Comparison of ENCODE assay signal across 8 cellular contexts in genomic region chr6:124962617-124963415, GRCh38. TPM values are rescaled to one million over a fixed set of nuclear protein-coding genes. Genes with fewer than 3 reads are reported as not detected.
DNase-seq lines count a peak whose midpoint lies in the region; ATAC-seq and TF ChIP-seq lines count a peak whose summit lies in the region.

No MANE protein-coding gene starts in this region.

- ATAC-seq in upper lobe of right lung, result peak; percentile 69
- ATAC-seq in HG03159 (IDR thresholded peaks at IDR 0.05; ENCODE audit: unreplicated experiment), result no peak

- H3K36me3 ChIP-seq in HEK293 (ENCODE audit: control insufficient read depth in 2 of 2, insufficient read depth in 1 of 2, low read length in 2 of 2), result peaks cover 1 to 7% of the 10 kb centered on the region in 2 experiments; a peak in 2 of 3 replicates
- H3K36me3 ChIP-seq in WERI-Rb-1, result peaks cover 33% of the 10 kb centered on the region
- H3K36me3 ChIP-seq in fibroblast of lung (ENCODE audit: control insufficient read depth, insufficient read depth, low read length), result no peaks in the 10 kb centered on the region
- no peaks in the 10 kb centered on the region for H3K36me3 ChIP-seq in mucosa of stomach (ENCODE audit: control insufficient read depth, insufficient read depth, low read length)
- no peaks in the 10 kb centered on the region for H3K36me3 ChIP-seq in upper lobe of right lung

- peak overlapping the region; percentile 89 for H3K4me3 ChIP-seq in HEK293 (ENCODE audit: low read depth, low read length)
- H3K4me3 ChIP-seq in WERI-Rb-1 (ENCODE audit: low read depth, low read length), result peak overlapping the region; percentile 89
- peak overlapping the region; percentile 67 to 85 (median 82) for H3K4me3 ChIP-seq in fibroblast of lung (replicated peaks in 1 of 4; ENCODE audit: control extremely low read depth in 1 of 4, insufficient read depth in 1 of 4, low read depth in 3 of 4, low read length in 4 of 4)
- H3K4me3 ChIP-seq in mucosa of stomach (ENCODE audit: low read length), result peak overlapping the region; percentile 5
- H3K4me3 ChIP-seq in upper lobe of right lung, result peak overlapping the region; percentile 84

- peak overlapping the region; percentile 59 for H2AFZ ChIP-seq in fibroblast of lung (ENCODE audit: low read length)

- peaks cover 41% of the 10 kb centered on the region for H3K79me2 ChIP-seq in fibroblast of lung (ENCODE audit: control insufficient read depth, insufficient read depth, low read length)

- no peaks in the 10 kb centered on the region for H3K9me3 ChIP-seq in HEK293 (ENCODE audit: control insufficient read depth, insufficient read depth, low read depth, low read length)
- H3K9me3 ChIP-seq in WERI-Rb-1 (ENCODE audit: severe bottlenecking), result no peaks in the 10 kb centered on the region
- no peaks in the 10 kb centered on the region for H3K9me3 ChIP-seq in fibroblast of lung (ENCODE audit: control insufficient read depth, insufficient read depth, low read depth, low read length)
- H3K9me3 ChIP-seq in mucosa of stomach (ENCODE audit: control insufficient read depth, low read length), result no peaks in the 10 kb centered on the region
- no peaks in the 10 kb centered on the region for H3K9me3 ChIP-seq in upper lobe of right lung

- peak overlapping the region; percentile 96 for H3K27ac ChIP-seq in HEK293 (ENCODE audit: extremely low read depth, low read depth, low read length)
- H3K27ac ChIP-seq in WERI-Rb-1, result peak overlapping the region; percentile 89
- peak overlapping the region; percentile 89 for H3K27ac ChIP-seq in fibroblast of lung (ENCODE audit: insufficient read depth, low read length)
- peak overlapping the region; percentile 93 for H3K27ac ChIP-seq in upper lobe of right lung

- H3K4me1 ChIP-seq in HEK293 (ENCODE audit: control insufficient read depth, insufficient read depth, low read length) (peaks cover 9% of the 10 kb centered on the region; the same call in 1 of the 2 replicates), fibroblast of lung (ENCODE audit: control insufficient read depth, extremely low read depth, insufficient read depth, low read length) (peaks cover 5% of the 10 kb centered on the region), mucosa of stomach (ENCODE audit: control insufficient read depth, insufficient read depth, low read length) (no peaks in the 10 kb centered on the region), upper lobe of right lung (peaks cover 41% of the 10 kb centered on the region)

- intact Hi-C loops in upper lobe of right lung (cut with DNase I), result no loop called here

- peak overlapping the region; percentile 82 for H3K9ac ChIP-seq in fibroblast of lung (ENCODE audit: insufficient read depth, low read length)
- peak overlapping the region; percentile 82 for H3K9ac ChIP-seq in mucosa of stomach (ENCODE audit: low read length)

- CTCF ChIA-PET in HEK293 (lab: Yijun Ruan, JAX), result interaction anchor here (0.6 to 3.7 kb wide), 7 partner anchors 12 to 225 kb away, joined by 3 to 26 read pairs (median 4); no protein-coding TSS in a partner anchor

- no peaks in the 10 kb centered on the region for H3K27me3 ChIP-seq in WERI-Rb-1 (ENCODE audit: insufficient read depth, low read depth, severe bottlenecking)
- H3K27me3 ChIP-seq in fibroblast of lung (ENCODE audit: control insufficient read depth, insufficient read depth, low read length), result no peaks in the 10 kb centered on the region
- no peaks in the 10 kb centered on the region for H3K27me3 ChIP-seq in mucosa of stomach (ENCODE audit: control insufficient read depth, insufficient read depth, low read length)
- H3K27me3 ChIP-seq in upper lobe of right lung, result no peaks in the 10 kb centered on the region

- no peaks in the 10 kb centered on the region for H4K20me1 ChIP-seq in fibroblast of lung (ENCODE audit: control insufficient read depth, extremely low read depth, insufficient read depth, low read length)

- POLR2A ChIA-PET in HEK293 (lab: Yijun Ruan, JAX), result interaction anchor here (0.6 to 1.8 kb wide), 10 partner anchors 11 to 191 kb away, joined by 3 to 8 read pairs (median 4); partner anchors contain the start of gene TPD52L1

- TF ChIP-seq CTCF in HEK293 (tag by site-specific recombination; IDR thresholded peaks at IDR 0.05), result peak; percentile 93
- 0 out of 2 replicates have a peak, but pooled peaks have one; percentile 17 for TF ChIP-seq CTCF in WERI-Rb-1 (IDR thresholded peaks at IDR 0.05; ENCODE audit: low read depth, low read length)
- peak in 1 of 2 donors; percentile 23 for TF ChIP-seq CTCF in fibroblast of lung (conservative IDR thresholded peaks at IDR 0.05 in 1 of 2, IDR thresholded peaks at IDR 0.05 in 1 of 2; ENCODE audit: low read depth in 1 of 2, low read length in 2 of 2)
- peak; percentile 21 for TF ChIP-seq CTCF in upper lobe of right lung (IDR thresholded peaks at IDR 0.05)

- DNase-seq in EL (peak; percentile 51), WERI-Rb-1 (peak; percentile 64), fibroblast of lung (ENCODE audit: low read depth in 2 of 2) (peak; percentile 52), upper lobe of right lung (peak; percentile 79), NK-92 (lab: John Stamatoyannopoulos, UW; ENCODE audit: unreplicated experiment) (no peak)

- H3K4me2 ChIP-seq in fibroblast of lung (ENCODE audit: extremely low read depth, insufficient read depth, low read length), result peak overlapping the region; percentile 78

TF ChIP-seq in HEK293, 187 proteins besides CTCF, POLR2A, EP300 and RAD21 (continues in another document):
- TF ChIP-seq ZNF433 (tag by site-specific recombination; IDR thresholded peaks at IDR 0.05; ENCODE audit: low read depth) (no peak), ZNF37A (tag by site-specific recombination; IDR thresholded peaks at IDR 0.05) (no peak), ZNF169 (tag by site-specific recombination; IDR thresholded peaks at IDR 0.05) (no peak), IKZF3 (tag by site-specific recombination; IDR thresholded peaks at IDR 0.05) (no peak), ZBTB17 (tag by site-specific recombination; IDR thresholded peaks at IDR 0.05) (peak; percentile 92), ZIC2 (tag by site-specific recombination; IDR thresholded peaks at IDR 0.05) (peak; percentile 72), ZNF391 (tag by site-specific recombination; IDR thresholded peaks at IDR 0.05; ENCODE audit: borderline replicate concordance, low read depth) (0 out of 2 replicates have a peak, but pooled peaks have one; percentile 32), ZBTB26 (tag by site-specific recombination; optimal IDR thresholded peaks at IDR 0.05) (peak; percentile 59), ZNF26 (tag by site-specific recombination; IDR thresholded peaks at IDR 0.05) (no peak), ZSCAN23 (tag by site-specific recombination; IDR thresholded peaks at IDR 0.05) (no peak), ZNF416 (tag by site-specific recombination; IDR thresholded peaks at IDR 0.05) (no peak), ZNF600 (tag by site-specific recombination; IDR thresholded peaks at IDR 0.05) (peak; percentile 69; the same call in 1 of the 2 replicates), ZNF621 (tag by site-specific recombination; IDR thresholded peaks at IDR 0.05) (no peak), BCL6B (tag by site-specific recombination; IDR thresholded peaks at IDR 0.05) (no peak), ZNF140 (tag by site-specific recombination; IDR thresholded peaks at IDR 0.05) (no peak), WT1 (tag by site-specific recombination; IDR thresholded peaks at IDR 0.05) (0 out of 2 replicates have a peak, but pooled peaks have one; percentile 18), KLF1 (tag by site-specific recombination; IDR thresholded peaks at IDR 0.05) (peak; percentile 17; the same call in 1 of the 2 replicates), ZNF138 (tag by site-specific recombination; IDR thresholded peaks at IDR 0.05; ENCODE audit: borderline replicate concordance) (no peak), GFI1B (tag by site-specific recombination; IDR thresholded peaks at IDR 0.05) (0 out of 2 replicates have a peak, but pooled peaks have one; percentile 8)

RNA-seq across cellular contexts. Expression of gene RNF217, which starts 0.6 kb away (rescaled TPM):
- total RNA-seq in fibroblast of lung (10.5 and 13.2 TPM in 2 replicates), upper lobe of right lung (29.2 TPM)
- polyA plus RNA-seq in fibroblast of lung, result 9.8 and 19.5 TPM in 2 replicates
- polyA plus RNA-seq in fibroblast of lung (2012), result 7.2 and 11.9 TPM in 2 replicates
- polyA minus RNA-seq in fibroblast of lung (ENCODE audit: low replicate concordance), result 4.3 and 5.7 TPM in 2 replicates

Comparison
In these comparisons a context has a peak if more than half of its experiments do, and no peak if none do; other contexts are left out.
1. H3K4me3 ChIP-seq: peak in every context shown above with its lines; median percentile 89 in HEK293; 89 in WERI-Rb-1; 84 in upper lobe of right lung; 82 in fibroblast of lung; 5 in mucosa of stomach.